Comparison of ENCODE assay signal across 1 cellular context in genomic region chr22:42271906-42272305, GRCh38.
TF ChIP-seq lines count a peak whose summit lies in the region.

No MANE protein-coding gene starts in this region.

TF ChIP-seq in SK-N-SH, 30 proteins besides CTCF, POLR2A, EP300 and RAD21 (continued from another document):
- TF ChIP-seq ZBTB33 (IDR thresholded peaks at IDR 0.05; ENCODE audit: borderline replicate concordance, low read depth): no peak
- TF ChIP-seq TCF12 (IDR thresholded peaks at IDR 0.05): no peak
- no peak for TF ChIP-seq MAX (IDR thresholded peaks at IDR 0.05; ENCODE audit: low read depth)
- TF ChIP-seq NFIC (IDR thresholded peaks at IDR 0.05; ENCODE audit: borderline replicate concordance): no peak
- TF ChIP-seq EZH2phosphoT487 (IDR thresholded peaks at IDR 0.05; ENCODE audit: borderline replicate concordance, low read depth): no peak
- TF ChIP-seq, protein P1, sequence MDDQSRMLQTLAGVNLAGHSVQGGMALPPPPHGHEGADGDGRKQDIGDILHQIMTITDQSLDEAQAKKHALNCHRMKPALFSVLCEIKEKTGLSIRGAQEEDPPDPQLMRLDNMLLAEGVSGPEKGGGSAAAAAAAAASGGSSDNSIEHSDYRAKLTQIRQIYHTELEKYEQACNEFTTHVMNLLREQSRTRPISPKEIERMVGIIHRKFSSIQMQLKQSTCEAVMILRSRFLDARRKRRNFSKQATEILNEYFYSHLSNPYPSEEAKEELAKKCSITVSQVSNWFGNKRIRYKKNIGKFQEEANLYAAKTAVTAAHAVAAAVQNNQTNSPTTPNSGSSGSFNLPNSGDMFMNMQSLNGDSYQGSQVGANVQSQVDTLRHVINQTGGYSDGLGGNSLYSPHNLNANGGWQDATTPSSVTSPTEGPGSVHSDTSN (IDR thresholded peaks at IDR 0.05): no peak
- TF ChIP-seq SIN3A (IDR thresholded peaks at IDR 0.05; ENCODE audit: borderline replicate concordance, low read depth, low read length): no peak
- TF ChIP-seq GABPA (IDR thresholded peaks at IDR 0.05; ENCODE audit: low read depth): no peak
- TF ChIP-seq RFX5 (IDR thresholded peaks at IDR 0.05; ENCODE audit: low read length): no peak
- TF ChIP-seq, protein P2, sequence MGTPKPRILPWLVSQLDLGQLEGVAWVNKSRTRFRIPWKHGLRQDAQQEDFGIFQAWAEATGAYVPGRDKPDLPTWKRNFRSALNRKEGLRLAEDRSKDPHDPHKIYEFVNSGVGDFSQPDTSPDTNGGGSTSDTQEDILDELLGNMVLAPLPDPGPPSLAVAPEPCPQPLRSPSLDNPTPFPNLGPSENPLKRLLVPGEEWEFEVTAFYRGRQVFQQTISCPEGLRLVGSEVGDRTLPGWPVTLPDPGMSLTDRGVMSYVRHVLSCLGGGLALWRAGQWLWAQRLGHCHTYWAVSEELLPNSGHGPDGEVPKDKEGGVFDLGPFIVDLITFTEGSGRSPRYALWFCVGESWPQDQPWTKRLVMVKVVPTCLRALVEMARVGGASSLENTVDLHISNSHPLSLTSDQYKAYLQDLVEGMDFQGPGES (IDR thresholded peaks at IDR 0.05; ENCODE audit: low read depth, low read length): no peak
